Comparison of ENCODE assay signal across 16 cellular contexts in the genomic region with DNA sequence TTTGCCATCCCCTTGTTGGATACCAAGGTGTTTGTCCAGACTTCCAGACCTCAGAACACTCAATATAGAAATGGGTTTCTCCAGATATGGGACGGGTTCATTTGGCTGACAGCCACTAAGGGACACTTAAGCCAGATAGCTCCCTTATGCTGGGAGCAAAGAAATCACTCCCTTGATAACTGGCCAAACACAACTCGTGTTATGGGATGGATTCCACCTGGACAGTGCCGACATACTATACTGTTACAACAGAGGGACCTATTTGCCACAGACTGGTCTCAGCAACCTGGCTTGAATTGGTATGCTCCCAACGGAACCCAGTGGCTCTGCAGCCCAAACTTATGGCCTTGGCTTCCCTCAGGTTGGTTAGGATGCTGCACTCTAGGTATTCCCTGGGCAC.
"Had no signal": no experiment of that assay in that cellular context is flagged by ENCODE, and none has a peak within 500 bp of the region (broad histone marks: within the 10 kb centered on the region; RNA-seq: fewer than 3 reads in every experiment).

No MANE protein-coding gene starts in this region.

- H3K36me3 Mint-ChIP-seq: naive B cell had no signal

- H3K9me3 Mint-ChIP-seq: central memory CD8-positive, alpha-beta T cell; immature natural killer cell had no signal

- H3K4me1 Mint-ChIP-seq: nephron progenitor cell had no signal

- H3K27ac ChIP-seq: parathyroid adenoma, prostate gland, sigmoid colon, tibial artery had no signal

- H3K4me3 ChIP-seq: prostate gland, sigmoid colon, tibial artery had no signal

- H3K9me3 ChIP-seq: prostate gland, sigmoid colon, tibial artery had no signal

- H3K27me3 ChIP-seq: sigmoid colon, tibial artery had no signal

- H3K4me1 ChIP-seq: parathyroid adenoma, prostate gland had no signal

- H3K36me3 ChIP-seq: prostate gland, sigmoid colon, tibial artery had no signal

- H3K4me3 Mint-ChIP-seq: central memory CD8-positive, alpha-beta T cell; immature natural killer cell; naive B cell; nephron progenitor cell had no signal

- ATAC-seq: esophagus mucosa had no signal

- H3K27ac Mint-ChIP-seq: immature natural killer cell, naive B cell, nephron progenitor cell had no signal

- H3K27me3 Mint-ChIP-seq: central memory CD8-positive, alpha-beta T cell had no signal

- DNase-seq: cortex of kidney; effector memory CD4-positive, alpha-beta T cell; immature natural killer cell; mesendoderm; naive B cell; nephron progenitor cell; retina; sigmoid colon; small intestine; stimulated activated CD4-positive, alpha-beta T cell treated with anti-CD3 and anti-CD28 coated beads, Interleukin-12 subunit alpha, Interleukin-12 subunit beta, amount 100 ng/mL, for 4 hours; stimulated activated naive CD4-positive, alpha-beta T cell; tibial artery had no signal
